ENCODE assay signal across 36 cellular contexts in genomic region chr12:107107381-107107780, GRCh38.
"Had no signal": no experiment of that assay in that cellular context is flagged by ENCODE, and none has a peak within 500 bp of the region (broad histone marks: within the 10 kb centered on the region; RNA-seq: fewer than 3 reads in every experiment).

No MANE protein-coding gene starts in this region.

- DNase-seq: Karpas-422, Kasumi-1, KG1, MG63, MM.1S, MV-4-11, NCI-H1048, NCI-H1092, NCI-H1092 treated with DMSO at 0.1 percent for 48 hours, NCI-H1105, NCI-H1105 treated with DMSO at 0.1 percent for 48 hours, NCI-H1417, NCI-H1417 treated with DMSO at 0.1 percent for 48 hours, NCI-H1436, NCI-H1436 treated with DMSO at 0.1 percent for 48 hours, NCI-H146, NCI-H1694, NCI-H1694 treated with DMSO at 0.1 percent for 48 hours, NCI-H187, NCI-H187 treated with DMSO at 0.1 percent for 48 hours, NCI-H1930, NCI-H2029, NCI-H2029 treated with DMSO at 0.1 percent for 48 hours, NCI-H2081, NCI-H2081 treated with DMSO at 0.1 percent for 48 hours, NCI-H2107, NCI-H2171, NCI-H2171 treated with DMSO at 0.1 percent for 48 hours, NCI-H2227 treated with DMSO at 0.1 percent for 48 hours, NCI-H226, NCI-H345, NCI-H446, NCI-H446 treated with DMSO at 0.1 percent for 48 hours, NCI-H510A, NCI-H510A treated with DMSO at 0.1 percent for 48 hours had no signal

- H3K9me3 ChIP-seq: MG63 had no signal

- H3K36me3 ChIP-seq: MG63 had no signal

- H3K4me2 ChIP-seq: KMS-11 had no signal

- H3K27ac ChIP-seq: KMS-11 had no signal

- H3K9ac ChIP-seq: KMS-11 had no signal

- H3K4me3 ChIP-seq: MG63 had no signal
